In the genomic region with DNA sequence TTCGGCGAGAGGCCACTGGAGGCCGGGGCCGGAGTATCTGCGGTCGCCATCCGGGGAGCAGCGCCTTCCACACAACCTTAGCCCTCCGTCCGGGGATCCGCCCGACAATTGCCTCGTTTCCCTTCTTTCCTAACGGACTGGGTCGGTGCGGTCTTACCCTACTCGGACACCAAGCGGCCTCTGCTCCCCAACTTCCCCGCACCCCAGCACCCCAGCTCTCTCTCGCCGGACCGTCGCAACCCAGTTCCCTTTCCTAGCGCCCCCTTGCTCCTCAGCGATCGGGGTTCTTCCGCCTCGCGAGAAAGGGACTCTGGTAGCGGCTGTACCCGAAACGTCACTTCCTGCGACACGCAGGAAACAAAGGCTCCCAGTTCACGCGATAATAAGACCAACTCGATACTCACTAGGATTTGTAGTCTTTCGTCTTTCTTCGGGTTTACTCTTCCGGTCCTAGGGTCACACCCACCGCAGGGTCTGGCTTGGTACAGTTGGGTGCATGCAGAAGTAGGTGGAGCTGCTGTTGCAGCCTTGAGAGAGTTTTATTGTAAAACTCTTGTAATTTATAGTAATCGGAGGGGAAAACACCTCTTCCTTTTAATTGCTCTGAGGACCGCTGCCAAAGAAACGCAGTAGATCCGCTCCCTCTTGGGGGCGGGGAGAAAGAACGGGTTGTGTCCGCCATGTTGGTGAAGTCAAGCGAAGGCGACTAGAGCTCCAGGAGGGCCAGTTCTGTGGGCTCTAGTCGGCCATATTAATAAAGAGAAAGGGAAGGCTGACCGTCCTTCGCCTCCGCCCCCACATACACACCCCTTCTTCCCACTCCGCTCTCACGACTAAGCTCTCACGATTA, we compare ENCODE assay signal across 8 cellular contexts. TPM values are rescaled to one million over a fixed set of nuclear protein-coding genes. Genes with fewer than 3 reads are reported as not detected.
DNase-seq lines count a peak whose midpoint lies in the region; ATAC-seq and TF ChIP-seq lines count a peak whose summit lies in the region.

A gene (plus strand): TSS at position 741 of the 850 bp plus-strand sequence. CDS start 209 bp downstream, outside the sequence.
A gene with protein sequence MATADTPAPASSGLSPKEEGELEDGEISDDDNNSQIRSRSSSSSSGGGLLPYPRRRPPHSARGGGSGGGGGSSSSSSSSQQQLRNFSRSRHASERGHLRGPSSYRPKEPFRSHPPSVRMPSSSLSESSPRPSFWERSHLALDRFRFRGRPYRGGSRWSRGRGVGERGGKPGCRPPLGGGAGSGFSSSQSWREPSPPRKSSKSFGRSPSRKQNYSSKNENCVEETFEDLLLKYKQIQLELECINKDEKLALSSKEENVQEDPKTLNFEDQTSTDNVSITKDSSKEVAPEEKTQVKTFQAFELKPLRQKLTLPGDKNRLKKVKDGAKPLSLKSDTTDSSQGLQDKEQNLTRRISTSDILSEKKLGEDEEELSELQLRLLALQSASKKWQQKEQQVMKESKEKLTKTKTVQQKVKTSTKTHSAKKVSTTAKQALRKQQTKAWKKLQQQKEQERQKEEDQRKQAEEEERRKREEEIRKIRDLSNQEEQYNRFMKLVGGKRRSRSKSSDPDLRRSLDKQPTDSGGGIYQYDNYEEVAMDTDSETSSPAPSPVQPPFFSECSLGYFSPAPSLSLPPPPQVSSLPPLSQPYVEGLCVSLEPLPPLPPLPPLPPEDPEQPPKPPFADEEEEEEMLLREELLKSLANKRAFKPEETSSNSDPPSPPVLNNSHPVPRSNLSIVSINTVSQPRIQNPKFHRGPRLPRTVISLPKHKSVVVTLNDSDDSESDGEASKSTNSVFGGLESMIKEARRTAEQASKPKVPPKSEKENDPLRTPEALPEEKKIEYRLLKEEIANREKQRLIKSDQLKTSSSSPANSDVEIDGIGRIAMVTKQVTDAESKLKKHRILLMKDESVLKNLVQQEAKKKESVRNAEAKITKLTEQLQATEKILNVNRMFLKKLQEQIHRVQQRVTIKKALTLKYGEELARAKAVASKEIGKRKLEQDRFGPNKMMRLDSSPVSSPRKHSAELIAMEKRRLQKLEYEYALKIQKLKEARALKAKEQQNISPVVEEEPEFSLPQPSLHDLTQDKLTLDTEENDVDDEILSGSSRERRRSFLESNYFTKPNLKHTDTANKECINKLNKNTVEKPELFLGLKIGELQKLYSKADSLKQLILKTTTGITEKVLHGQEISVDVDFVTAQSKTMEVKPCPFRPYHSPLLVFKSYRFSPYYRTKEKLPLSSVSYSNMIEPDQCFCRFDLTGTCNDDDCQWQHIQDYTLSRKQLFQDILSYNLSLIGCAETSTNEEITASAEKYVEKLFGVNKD (N-terminal part only) (minus strand): TSS at position 288 of the 850 bp plus-strand sequence. CDS start 238 bp downstream, at position 50.

- peak within 1 kb of the TSS; percentile 95 to 99 for H3K4me3 Mint-ChIP-seq in activated T-cell treated with anti-CD3 and anti-CD28 coated beads, Interleukin-2, amount 50 U/mL, for 72 hours

- peaks cover 0 to 4% of the 10 kb centered on the region in 2 donors for H3K9me3 Mint-ChIP-seq in activated T-cell treated with anti-CD3 and anti-CD28 coated beads, Interleukin-2, amount 50 U/mL, for 72 hours

- peaks cover 15 to 34% of the 10 kb centered on the region in 2 donors for H3K36me3 Mint-ChIP-seq in activated T-cell treated with anti-CD3 and anti-CD28 coated beads, Interleukin-2, amount 50 U/mL, for 72 hours (ENCODE audit: insufficient read depth in 2 of 2)

- H3K27ac Mint-ChIP-seq in activated T-cell treated with anti-CD3 and anti-CD28 coated beads, Interleukin-2, amount 50 U/mL, for 72 hours: peak within 1 kb of the TSS; percentile 99

- intact Hi-C loops in esophagus squamous epithelium (cut with DNase I): loop anchor here (10.0 kb wide), 1 partner anchor 91 kb away; a partner anchor contains a TSS

- TF ChIP-seq CTCF in esophagus squamous epithelium (IDR thresholded peaks at IDR 0.05): peak in 2 of 6 experiments; percentile 17 to 19

- TF ChIP-seq POLR2A in esophagus squamous epithelium (IDR thresholded peaks at IDR 0.05): peak in 3 of 4 donors; percentile 93 to 97 (median 97)

- peaks cover 0 to 18% (median 0%) of the 10 kb centered on the region in 3 donors for H3K36me3 ChIP-seq in esophagus squamous epithelium

- H3K4me3 ChIP-seq in esophagus squamous epithelium: peak within 1 kb of the TSS; percentile 68 to 94 (median 82)

- peaks cover 46% of the 10 kb centered on the region for H3K4me1 Mint-ChIP-seq in activated T-cell treated with anti-CD3 and anti-CD28 coated beads, Interleukin-2, amount 50 U/mL, for 72 hours (ENCODE audit: low read depth)

- peak; percentile 93 for ATAC-seq in GM21723 (IDR thresholded peaks at IDR 0.05; ENCODE audit: unreplicated experiment)
- peak; percentile 85 to 88 for ATAC-seq in activated T-cell treated with anti-CD3 and anti-CD28 coated beads, Interleukin-2, amount 50 U/mL, for 72 hours (replicated peaks in 1 of 2)

- H3K27me3 Mint-ChIP-seq in activated T-cell treated with anti-CD3 and anti-CD28 coated beads, Interleukin-2, amount 50 U/mL, for 72 hours (ENCODE audit: low read depth): no peaks in the 10 kb centered on the region

- H3K4me1 ChIP-seq in esophagus squamous epithelium: peaks cover 0 to 47% (median 22%) of the 10 kb centered on the region in 3 donors

- H3K9me3 ChIP-seq in esophagus squamous epithelium: no peaks in the 10 kb centered on the region

- 0 to 1% methylated on average over 35 to 51 of the region's 57 CpGs for WGBS in esophagus squamous epithelium, 2 donors

- H3K27ac ChIP-seq in esophagus squamous epithelium: peak within 1 kb of the TSS; percentile 94 to 98 (median 97)

- DNase-seq in DMS79 treated with DMSO at 0.1 percent for 48 hours (lab: John Stamatoyannopoulos, UW): peak; percentile 88
- DNase-seq in KG1 (lab: John Stamatoyannopoulos, UW): peak; percentile 99
- peak; percentile 88 to 93 for DNase-seq in activated T-cell treated with anti-CD3 and anti-CD28 coated beads, Interleukin-2, amount 50 U/mL, for 72 hours
- peak; percentile 85 for DNase-seq in esophagus squamous epithelium (lab: John Stamatoyannopoulos, UW)
- DNase-seq in myocyte (ENCODE audit: low read depth): peak; percentile 100
- peak; percentile 76 to 91 for DNase-seq in stimulated activated CD8-positive, alpha-beta memory T cell treated with anti-CD3 and anti-CD28 coated beads, Interleukin-7, amount 100 ng/mL, for 48 hours (ENCODE audit: extremely low read depth in 1 of 2, low read depth in 1 of 2)

- no peaks in the 10 kb centered on the region for H3K27me3 ChIP-seq in esophagus squamous epithelium

TF ChIP-seq in PFSK-1, 5 proteins besides CTCF, POLR2A, EP300 and RAD21:
- TF ChIP-seq SIN3A (IDR thresholded peaks at IDR 0.05; ENCODE audit: borderline replicate concordance, insufficient read depth, low read length): peak; percentile 79; the same call in 1 of the 2 replicates
- TF ChIP-seq, protein P1, sequence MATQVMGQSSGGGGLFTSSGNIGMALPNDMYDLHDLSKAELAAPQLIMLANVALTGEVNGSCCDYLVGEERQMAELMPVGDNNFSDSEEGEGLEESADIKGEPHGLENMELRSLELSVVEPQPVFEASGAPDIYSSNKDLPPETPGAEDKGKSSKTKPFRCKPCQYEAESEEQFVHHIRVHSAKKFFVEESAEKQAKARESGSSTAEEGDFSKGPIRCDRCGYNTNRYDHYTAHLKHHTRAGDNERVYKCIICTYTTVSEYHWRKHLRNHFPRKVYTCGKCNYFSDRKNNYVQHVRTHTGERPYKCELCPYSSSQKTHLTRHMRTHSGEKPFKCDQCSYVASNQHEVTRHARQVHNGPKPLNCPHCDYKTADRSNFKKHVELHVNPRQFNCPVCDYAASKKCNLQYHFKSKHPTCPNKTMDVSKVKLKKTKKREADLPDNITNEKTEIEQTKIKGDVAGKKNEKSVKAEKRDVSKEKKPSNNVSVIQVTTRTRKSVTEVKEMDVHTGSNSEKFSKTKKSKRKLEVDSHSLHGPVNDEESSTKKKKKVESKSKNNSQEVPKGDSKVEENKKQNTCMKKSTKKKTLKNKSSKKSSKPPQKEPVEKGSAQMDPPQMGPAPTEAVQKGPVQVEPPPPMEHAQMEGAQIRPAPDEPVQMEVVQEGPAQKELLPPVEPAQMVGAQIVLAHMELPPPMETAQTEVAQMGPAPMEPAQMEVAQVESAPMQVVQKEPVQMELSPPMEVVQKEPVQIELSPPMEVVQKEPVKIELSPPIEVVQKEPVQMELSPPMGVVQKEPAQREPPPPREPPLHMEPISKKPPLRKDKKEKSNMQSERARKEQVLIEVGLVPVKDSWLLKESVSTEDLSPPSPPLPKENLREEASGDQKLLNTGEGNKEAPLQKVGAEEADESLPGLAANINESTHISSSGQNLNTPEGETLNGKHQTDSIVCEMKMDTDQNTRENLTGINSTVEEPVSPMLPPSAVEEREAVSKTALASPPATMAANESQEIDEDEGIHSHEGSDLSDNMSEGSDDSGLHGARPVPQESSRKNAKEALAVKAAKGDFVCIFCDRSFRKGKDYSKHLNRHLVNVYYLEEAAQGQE (IDR thresholded peaks at IDR 0.05; ENCODE audit: insufficient read depth in 1 of 2, low read depth in 2 of 2, low read length in 2 of 2): 0 out of 4 replicates have a peak, but pooled peaks of 1 of the 2 experiments have one; percentile 61
- TF ChIP-seq POLR2AphosphoS5 (IDR thresholded peaks at IDR 0.05; ENCODE audit: low read depth, low read length): peak; percentile 92
- peak; percentile 83 for TF ChIP-seq TAF1 (IDR thresholded peaks at IDR 0.05; ENCODE audit: borderline replicate concordance, insufficient read depth, low read length)
- no peak for TF ChIP-seq FOXP2 (optimal IDR thresholded peaks at IDR 0.05; ENCODE audit: borderline replicate concordance, extremely low read depth, extremely low read length, insufficient read depth)

RNA-seq across cellular contexts. Expression of the first gene that starts in this region (rescaled TPM):
- polyA plus RNA-seq in PFSK-1 (2012; ENCODE audit: insufficient read length, low read depth): 1.7 TPM
- 10 to 100 TPM; 13.8 to 15.1 TPM for total RNA-seq in activated T-cell treated with anti-CD3 and anti-CD28 coated beads, Interleukin-2, amount 50 U/mL, for 72 hours
- total RNA-seq in esophagus squamous epithelium: 10 to 100 TPM in 1 of 4 donors, 1 to 10 TPM in 3; 4.8 to 11.3 (median 6.0) TPM
- total RNA-seq in myocyte: 10.6 and 11.8 TPM in 2 replicates
- polyA plus RNA-seq in myocyte (2012): 3.8 TPM

RNA-seq across cellular contexts. Expression of the second gene that starts in this region (rescaled TPM):
- polyA plus RNA-seq in PFSK-1 (2012; ENCODE audit: insufficient read length, low read depth): 4.3 TPM
- 10 to 100 TPM; 87.7 to 98.7 TPM for total RNA-seq in activated T-cell treated with anti-CD3 and anti-CD28 coated beads, Interleukin-2, amount 50 U/mL, for 72 hours
- total RNA-seq in esophagus squamous epithelium (10 to 100 TPM; 17.7 to 60.8 (median 52.2) TPM), myocyte (16.7 and 24.9 TPM in 2 replicates)
- polyA plus RNA-seq in myocyte (2012): 17.0 TPM

Comparison
In these comparisons a context has a peak if more than half of its experiments do, and no peak if none do; other contexts are left out.
1. Peak in every context shown above with its lines: DNase-seq, ATAC-seq, H3K4me3 ChIP-seq and H3K27ac ChIP-seq.